ENCODE assay signal across 8 cellular contexts in the genomic region with DNA sequence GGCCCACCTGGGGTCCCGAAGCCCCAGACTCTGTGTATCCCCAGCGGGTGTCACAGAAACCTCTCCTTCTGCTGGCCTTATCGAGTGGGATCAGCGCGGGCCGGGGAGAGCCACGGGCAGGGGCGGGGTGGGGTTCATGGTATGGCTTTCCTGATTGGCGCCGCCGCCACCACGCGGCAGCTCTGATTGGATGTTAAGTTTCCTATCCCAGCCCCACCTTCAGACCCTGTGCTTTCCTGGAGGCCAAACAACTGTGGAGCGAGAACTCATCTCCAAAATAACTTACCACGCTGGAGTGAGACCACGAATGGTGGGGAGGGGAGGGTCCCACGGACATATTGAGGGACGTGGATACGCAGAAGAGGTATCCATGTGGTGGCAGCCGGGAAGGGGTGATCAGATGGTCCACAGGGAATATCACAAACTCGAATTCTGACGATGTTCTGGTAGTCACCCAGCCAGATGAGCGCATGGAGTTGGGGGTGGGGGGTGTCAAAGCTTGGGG. TPM values are rescaled to one million over a fixed set of nuclear protein-coding genes. Genes with fewer than 3 reads are reported as not detected.
DNase-seq lines count a peak whose midpoint lies in the region; ATAC-seq, FAIRE-seq and TF ChIP-seq lines count a peak whose summit lies in the region.

No MANE protein-coding gene starts in this region.

- H2AK5ac ChIP-seq in neuronal stem cell (ENCODE audit: low read depth, low read length), result no peak overlapping the region

- H3K79me1 ChIP-seq in neuronal stem cell (ENCODE audit: low read depth, low read length), result no peaks in the 10 kb centered on the region

- intact Hi-C loops in dorsolateral prefrontal cortex (cut with DNase I), result no loop called here

- no peak overlapping the region for H2BK120ac ChIP-seq in neuronal stem cell (ENCODE audit: low read depth, low read length)

- 0% methylated on average over 10 of the region's 23 CpGs for WGBS in SK-N-SH (ENCODE audit: low lambda C conversion rate)
- WGBS in neuronal stem cell (ENCODE audit: extremely low coverage in 2 of 2, insufficient read length in 2 of 2, insufficient replicate concordance in 1 of 2), 2 donors, result no CpG with 5 or more reads among the region's 23 CpGs

- H3K4me2 ChIP-seq in SK-N-SH (peak overlapping the region; percentile 98), neuronal stem cell (ENCODE audit: insufficient read depth, low read length, poor library complexity, severe bottlenecking) (peak overlapping the region; percentile 68)

- peak overlapping the region; percentile 16 for H3K23ac ChIP-seq in neuronal stem cell (ENCODE audit: low read depth, low read length, poor library complexity)

- ATAC-seq in GM18505 (IDR thresholded peaks at IDR 0.05; ENCODE audit: unreplicated experiment), result no peak
- no peak for ATAC-seq in HG02678 (IDR thresholded peaks at IDR 0.05; ENCODE audit: unreplicated experiment)

- H3K36me3 ChIP-seq in SK-N-SH (replicated peaks in 1 of 2; ENCODE audit: control insufficient read depth in 1 of 2, insufficient read depth in 2 of 2, low read length in 1 of 2), result no peaks in the 10 kb centered on the region
- peaks cover 0 to 25% of the 10 kb centered on the region in 2 donors for H3K36me3 ChIP-seq in neuronal stem cell (replicated peaks in 1 of 2; ENCODE audit: control insufficient read depth in 2 of 2, insufficient read depth in 2 of 2, low read length in 2 of 2)

- TF ChIP-seq RAD21 in SK-N-SH (IDR thresholded peaks at IDR 0.05; ENCODE audit: low read length), result no peak

- H2BK15ac ChIP-seq in neuronal stem cell (ENCODE audit: low read length), result no peak overlapping the region

- no peak overlapping the region for H3K9ac ChIP-seq in SK-N-SH
- peak overlapping the region; percentile 9 for H3K9ac ChIP-seq in neuronal stem cell (ENCODE audit: low read depth, low read length, poor library complexity)

- no peak for FAIRE-seq in D721Med (lab: Jason Lieb, UNC)

- CTCF ChIA-PET in SK-N-SH (lab: Yijun Ruan, JAX), result interaction anchor here (1.2 to 7.4 kb wide), 9 partner anchors 10 to 128 kb away, joined by 3 to 65 read pairs (median 9); partner anchors contain the start of genes CDC37 and ICAM1

- H3K14ac ChIP-seq in neuronal stem cell (ENCODE audit: low read length), result no peak overlapping the region

- H4K20me1 ChIP-seq in SK-N-SH (ENCODE audit: insufficient read depth), result no peaks in the 10 kb centered on the region

- H3K9me3 ChIP-seq in SK-N-SH (no peaks in the 10 kb centered on the region), neuronal stem cell (replicated peaks in 1 of 2; ENCODE audit: control insufficient read depth in 2 of 2, insufficient read depth in 1 of 2, low read depth in 1 of 2, low read length in 2 of 2) (peaks cover 5 to 15% of the 10 kb centered on the region in 2 donors)

- H3K18ac ChIP-seq in neuronal stem cell (ENCODE audit: low read length), result peak overlapping the region; percentile 1

- H3K79me2 ChIP-seq in SK-N-SH (ENCODE audit: insufficient read depth), result no peaks in the 10 kb centered on the region

- no peak overlapping the region for H3K27ac ChIP-seq in SK-N-SH (ENCODE audit: low read depth in 2 of 2, low read length in 1 of 2)
- H3K27ac ChIP-seq in dorsolateral prefrontal cortex, result peak overlapping the region in 11 of 59 donors; percentile 14 to 86 (median 70)
- no peak overlapping the region for H3K27ac ChIP-seq in neuronal stem cell (replicated peaks; ENCODE audit: low read length)

- no peak overlapping the region for H4K91ac ChIP-seq in neuronal stem cell (ENCODE audit: low read depth, low read length, poor library complexity)

- no peak overlapping the region for H2BK12ac ChIP-seq in neuronal stem cell (ENCODE audit: low read length)

- H3K4me3 ChIP-seq in SK-N-SH (ENCODE audit: low read depth in 2 of 2, low read length in 1 of 2) (peak overlapping the region; percentile 37 to 77), dorsolateral prefrontal cortex (peak overlapping the region in 52 of 59 donors; percentile 33 to 72 (median 58)), neuronal stem cell (ENCODE audit: low read length in 2 of 2) (peak overlapping the region; percentile 19 to 55)

- H2AFZ ChIP-seq in SK-N-SH (ENCODE audit: low read depth) (peak overlapping the region; percentile 91; the same call in 1 of the 2 replicates), neuronal stem cell (ENCODE audit: low read length) (peak overlapping the region; percentile 98)

- H4K8ac ChIP-seq in neuronal stem cell (ENCODE audit: low read depth, low read length), result no peak overlapping the region

- TF ChIP-seq EP300 in SK-N-SH (IDR thresholded peaks at IDR 0.05; ENCODE audit: borderline replicate concordance in 1 of 2, low read depth in 1 of 2, low read length in 1 of 2), result no peak

- no peaks in the 10 kb centered on the region for H3K9me2 ChIP-seq in SK-N-SH

- no peak for TF ChIP-seq CTCF in D721Med (IDR thresholded peaks at IDR 0.05; ENCODE audit: insufficient read depth, missing control alignments)
- no peak for TF ChIP-seq CTCF in SK-N-SH (IDR thresholded peaks at IDR 0.05)
- no peak for TF ChIP-seq CTCF in dorsolateral prefrontal cortex (IDR thresholded peaks at IDR 0.05 in 54 of 56, conservative IDR thresholded peaks at IDR 0.05 in 2 of 56; ENCODE audit: low read depth in 1 of 56, partially characterized antibody in 56 of 56)

- H3K4ac ChIP-seq in neuronal stem cell (ENCODE audit: low read length), result no peak overlapping the region

- peak; percentile 56 for DNase-seq in D721Med (ENCODE audit: insufficient read length, low spot score)
- DNase-seq in HUDEP-2 (lab: John Stamatoyannopoulos, UW; ENCODE audit: unreplicated experiment in 76 of 76), result peak in 75 of 76 experiments; percentile 77 to 99 (median 95)
- DNase-seq in SK-N-SH, result peak; percentile 83
- DNase-seq in dorsolateral prefrontal cortex, result peak in 5 of 10 donors; percentile 50 to 76 (median 65)
- no peak for DNase-seq in neuronal stem cell (ENCODE audit: low spot score)
- DNase-seq in pons (ENCODE audit: low spot score), result no peak

- H3K4me1 ChIP-seq in SK-N-SH (ENCODE audit: control insufficient read depth in 1 of 2, insufficient read depth in 2 of 2, low read depth in 1 of 2, low read length in 1 of 2) (peaks cover 0 to 39% of the 10 kb centered on the region in 2 experiments; a peak in 1 of 4 replicates), neuronal stem cell (ENCODE audit: control insufficient read depth in 2 of 2, insufficient read depth in 1 of 2, low read depth in 1 of 2, low read length in 2 of 2) (peaks cover 26 to 32% of the 10 kb centered on the region in 2 donors)

- H3K27me3 ChIP-seq in SK-N-SH (ENCODE audit: insufficient read depth) (no peaks in the 10 kb centered on the region; the same call in 1 of the 2 replicates), dorsolateral prefrontal cortex (peaks cover 0 to 72% (median 60%) of the 10 kb centered on the region in 45 donors), neuronal stem cell (ENCODE audit: control insufficient read depth in 3 of 3, insufficient read depth in 3 of 3, low read depth in 1 of 3, low read length in 3 of 3) (peaks cover 43 to 76% (median 52%) of the 10 kb centered on the region in 3 experiments)

- POLR2A ChIA-PET in SK-N-SH (lab: Yijun Ruan, JAX), result interaction anchor here (1.2 to 1.4 kb wide), 2 partner anchors 11 to 13 kb away, joined by 3 to 4 read pairs; no protein-coding TSS in a partner anchor

- no peak overlapping the region for H2BK5ac ChIP-seq in neuronal stem cell (ENCODE audit: low read length)

- peaks cover 6% of the 10 kb centered on the region for H3F3A ChIP-seq in SK-N-SH (replicated peaks; ENCODE audit: insufficient read depth)

- no peak for TF ChIP-seq POLR2A in GM18505 (IDR thresholded peaks at IDR 0.05; ENCODE audit: borderline replicate concordance, extremely low read depth, insufficient read depth, insufficient read length)

TF ChIP-seq in SK-N-SH, 30 proteins besides CTCF, POLR2A, EP300 and RAD21:
- TF ChIP-seq RFX5 (IDR thresholded peaks at IDR 0.05; ENCODE audit: low read length), result 0 out of 2 replicates have a peak, but pooled peaks have one; percentile 11
- TF ChIP-seq FOXM1 (IDR thresholded peaks at IDR 0.05; ENCODE audit: low read depth), result no peak

RNA-seq across cellular contexts. Expression of gene ICAM5, which starts 1.0 kb away (rescaled TPM):
- 4.9 and 5.2 TPM in 2 replicates for polyA plus RNA-seq in SK-N-SH (2012; rRNA removed)
- polyA plus RNA-seq in SK-N-SH (2012; cell fraction: cytosol; rRNA removed), result 0.95 and 2.6 TPM in 2 replicates
- 24.1 and 29.7 TPM in 2 replicates for polyA plus RNA-seq in SK-N-SH (2012; cell fraction: nucleus; rRNA removed)
- total RNA-seq in dorsolateral prefrontal cortex, result 100 to 1,000 TPM in 1 of 120 experiments, 10 to 100 TPM in 119; 21.8 to 112 (median 61.0) TPM
- polyA plus RNA-seq in neuronal stem cell (2013, experiment 1 of 2), result 0.73 TPM
- polyA plus RNA-seq in neuronal stem cell (2013, experiment 2 of 2), result 0.84 TPM

RNA-seq across cellular contexts. Expression of gene ICAM4, which starts 2.0 kb away (rescaled TPM):
- 0.05 TPM in 2 replicates for polyA plus RNA-seq in SK-N-SH (2012; rRNA removed)
- 0.03 and 0.05 TPM in 2 replicates for polyA plus RNA-seq in SK-N-SH (2012; cell fraction: cytosol; rRNA removed)
- 0.11 and 0.20 TPM in 2 replicates for polyA plus RNA-seq in SK-N-SH (2012; cell fraction: nucleus; rRNA removed)
- 1 to 10 TPM in 1 of 120 experiments, under 1 TPM in 9, not detected in 110; 0.38 to 1.1 (median 0.51) TPM for total RNA-seq in dorsolateral prefrontal cortex
- polyA plus RNA-seq in neuronal stem cell (2013, experiment 1 of 2), result 0.56 TPM
- polyA plus RNA-seq in neuronal stem cell (2013, experiment 2 of 2), result 0.48 TPM

RNA-seq across cellular contexts. Expression of gene ICAM1, which starts 17.8 kb away (rescaled TPM):
- 14.5 and 14.8 TPM in 2 replicates for polyA plus RNA-seq in SK-N-SH (2012; rRNA removed)
- 7.0 and 9.5 TPM in 2 replicates for polyA plus RNA-seq in SK-N-SH (2012; cell fraction: cytosol; rRNA removed)
- polyA plus RNA-seq in SK-N-SH (2012; cell fraction: nucleus; rRNA removed), result 27.0 and 35.4 TPM in 2 replicates
- 10 to 100 TPM in 28 of 120 experiments, 1 to 10 TPM in 92; 1.5 to 66.9 (median 5.3) TPM for total RNA-seq in dorsolateral prefrontal cortex
- polyA plus RNA-seq in neuronal stem cell (2013, experiment 1 of 2), result 0.53 TPM
- polyA plus RNA-seq in neuronal stem cell (2013, experiment 2 of 2), result 0.43 TPM

RNA-seq across cellular contexts. Expression of gene ZGLP1, which starts 20.9 kb away (rescaled TPM):
- 1.8 and 2.1 TPM in 2 replicates for polyA plus RNA-seq in SK-N-SH (2012; rRNA removed)
- 0.59 and 0.92 TPM in 2 replicates for polyA plus RNA-seq in SK-N-SH (2012; cell fraction: cytosol; rRNA removed)
- 15.4 and 19.0 TPM in 2 replicates for polyA plus RNA-seq in SK-N-SH (2012; cell fraction: nucleus; rRNA removed)
- 10 to 100 TPM in 99 of 120 experiments, 1 to 10 TPM in 21; 4.6 to 30.9 (median 13.3) TPM for total RNA-seq in dorsolateral prefrontal cortex
- polyA plus RNA-seq in neuronal stem cell (2013, experiment 1 of 2), result 3.5 TPM
- polyA plus RNA-seq in neuronal stem cell (2013, experiment 2 of 2), result 4.2 TPM

RNA-seq across cellular contexts. Expression of gene FDX2, which starts 27.1 kb away (rescaled TPM):
- polyA plus RNA-seq in SK-N-SH (2012; rRNA removed), result 45.8 TPM in 2 replicates
- polyA plus RNA-seq in SK-N-SH (2012; cell fraction: cytosol; rRNA removed), result 24.1 and 32.4 TPM in 2 replicates
- 44.3 and 76.3 TPM in 2 replicates for polyA plus RNA-seq in SK-N-SH (2012; cell fraction: nucleus; rRNA removed)
- total RNA-seq in dorsolateral prefrontal cortex, result 10 to 100 TPM; 29.3 to 73.6 (median 49.2) TPM
- 13.4 TPM for polyA plus RNA-seq in neuronal stem cell (2013, experiment 1 of 2)
- polyA plus RNA-seq in neuronal stem cell (2013, experiment 2 of 2), result 13.5 TPM

Comparison
In these comparisons a context has a peak if more than half of its experiments do, and no peak if none do; other contexts are left out.
1. DNase-seq: peak in D721Med (single experiment), HUDEP-2 (75 of 76) and SK-N-SH (single experiment); none in neuronal stem cell (single experiment) and pons (single experiment).
2. Peak in every context shown above with its lines, with median percentiles within 50 percentile points of each other: H3K4me3 ChIP-seq.